12 cellular contexts compared by ENCODE assay signal in the genomic region with DNA sequence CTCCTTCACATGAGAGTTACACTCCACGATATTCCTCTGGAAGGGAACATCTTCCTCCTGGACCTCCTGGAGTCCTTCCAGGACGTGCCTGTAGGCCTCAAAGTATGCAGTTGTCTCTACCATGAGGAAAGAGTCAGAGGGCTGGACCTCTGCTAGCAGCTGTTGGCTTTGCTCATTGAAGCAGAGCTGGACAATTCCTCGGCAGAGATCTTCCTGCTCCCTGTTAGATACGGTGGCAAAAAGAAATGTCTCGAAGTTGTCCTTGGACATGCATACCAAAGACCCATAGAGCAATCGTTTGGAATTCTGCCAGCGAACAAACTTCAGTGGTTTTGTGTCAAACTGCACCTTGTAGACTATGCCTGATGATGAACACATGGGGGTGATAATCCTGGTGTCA. TPM values are rescaled to one million over a fixed set of nuclear protein-coding genes. Genes with fewer than 3 reads are reported as not detected.
DNase-seq lines count a peak whose midpoint lies in the region; ATAC-seq, FAIRE-seq and TF ChIP-seq lines count a peak whose summit lies in the region.
"Had no signal": no experiment of that assay in that cellular context is flagged by ENCODE, and none has a peak within 500 bp of the region (broad histone marks: within the 10 kb centered on the region; RNA-seq: fewer than 3 reads in every experiment).

No MANE protein-coding gene starts in this region.

- H3K79me2 ChIP-seq in Loucy (ENCODE audit: insufficient read depth, low read length) (peaks cover 61% of the 10 kb centered on the region), K562 (ENCODE audit: control insufficient read depth, insufficient read depth, low read length) (peaks cover 70% of the 10 kb centered on the region)

- H3K27me3 ChIP-seq in Loucy (ENCODE audit: insufficient read depth, low read length, poor library complexity, severe bottlenecking) (no peaks in the 10 kb centered on the region), K562 (ENCODE audit: control insufficient read depth in 2 of 2, insufficient read depth in 2 of 2, low read length in 2 of 2) (no peaks in the 10 kb centered on the region), stomach (no peaks in the 10 kb centered on the region)
- H3K27me3 ChIP-seq: BE2C had no signal

- peak overlapping the region; percentile 79 for H3K4me2 ChIP-seq in Loucy (ENCODE audit: low read depth, low read length, poor library complexity, severe bottlenecking)
- peak overlapping the region; percentile 43 for H3K4me2 ChIP-seq in K562 (ENCODE audit: insufficient read depth, low read length)
- H3K4me2 ChIP-seq: smooth muscle cell had no signal

- in situ Hi-C loops in K562 (cut with MboI), result no loop called here

- H2AFZ ChIP-seq in Loucy (ENCODE audit: low read length) (no peak overlapping the region), K562 (ENCODE audit: low read depth, low read length) (no peak overlapping the region)

- H3K9me3 Mint-ChIP-seq in activated T-cell treated with anti-CD3 and anti-CD28 coated beads, Interleukin-2, amount 50 U/mL, for 72 hours, result peaks cover 0 to 3% of the 10 kb centered on the region in 2 donors
- no peaks in the 10 kb centered on the region for H3K9me3 Mint-ChIP-seq in stimulated activated effector memory CD8-positive, alpha-beta T cell treated with anti-CD3 and anti-CD28 coated beads, Interleukin-12 subunit alpha, Interleukin-12 subunit beta, amount 100 ng/mL, for 72 hours

- H3K27ac Mint-ChIP-seq in activated T-cell treated with anti-CD3 and anti-CD28 coated beads, Interleukin-2, amount 50 U/mL, for 72 hours, result peak overlapping the region; percentile 67
- H3K27ac Mint-ChIP-seq in stimulated activated effector memory CD8-positive, alpha-beta T cell treated with anti-CD3 and anti-CD28 coated beads, Interleukin-12 subunit alpha, Interleukin-12 subunit beta, amount 100 ng/mL, for 72 hours, result peak overlapping the region; percentile 71

- WGBS in K562 (ENCODE audit: insufficient coverage, low coverage, missing lambda C conversion rate), result 66% methylated on average over 7 of the region's 7 CpGs
- WGBS in stomach, 5 donors, result 63 to 76% (median 75%) methylated on average over 7 of the region's 7 CpGs

- peak overlapping the region; percentile 16; the same call in 1 of the 3 replicates for H3K27ac ChIP-seq in K562 (ENCODE audit: extremely low read depth, low read depth, low read length)
- H3K27ac ChIP-seq in kidney (ENCODE audit: low read depth in 2 of 2, low read length in 2 of 2), result no peak overlapping the region
- H3K27ac ChIP-seq in stomach, result no peak overlapping the region

- no peak for TF ChIP-seq RAD21 in K562 (CRISPR knock-in tag; conservative IDR thresholded peaks at IDR 0.05 in 1 of 2, IDR thresholded peaks at IDR 0.05 in 1 of 2)

- H3K9me2 ChIP-seq in Loucy (replicated peaks; ENCODE audit: low read depth, low read length), result no peaks in the 10 kb centered on the region

- intact Hi-C loops in K562 (cut with micrococcal nuclease), result no loop called here
- intact Hi-C loops in kidney (cut with DNase I), result no loop called here
- intact Hi-C loops in stomach (cut with DNase I; ENCODE audit: low total_unique reads), result no loop called here

- H3K4me3 ChIP-seq in Loucy (ENCODE audit: low read length, poor library complexity, severe bottlenecking) (no peak overlapping the region), K562 (no peak overlapping the region), kidney (ENCODE audit: low read length in 2 of 2) (peak overlapping the region in 1 of 2 donors; percentile 13), stomach (peak overlapping the region in 2 of 4 donors; percentile 8 to 36)
- H3K4me3 ChIP-seq: smooth muscle cell had no signal

- H3K36me3 Mint-ChIP-seq in activated T-cell treated with anti-CD3 and anti-CD28 coated beads, Interleukin-2, amount 50 U/mL, for 72 hours (ENCODE audit: insufficient read depth in 2 of 2), result peaks cover 36 to 66% of the 10 kb centered on the region in 2 donors
- H3K36me3 Mint-ChIP-seq in stimulated activated effector memory CD8-positive, alpha-beta T cell treated with anti-CD3 and anti-CD28 coated beads, Interleukin-12 subunit alpha, Interleukin-12 subunit beta, amount 100 ng/mL, for 72 hours, result peaks cover 100% of the 10 kb centered on the region

- BruUV-seq in K562 (replicated peaks; lab: Mats Ljungman, UMichigan), result TSS peak; percentile 19

- no peak for DNase-seq in activated T-cell treated with anti-CD3 and anti-CD28 coated beads, Interleukin-2, amount 50 U/mL, for 72 hours
- DNase-seq in activated T-cell treated with anti-CD3 and anti-CD28 coated beads for 4 hours (no peak), K562 (ENCODE audit: extremely low read depth in 1 of 4, low spot score in 3 of 4) (no peak), kidney (no peak), stomach (no peak)
- DNase-seq in stimulated activated effector memory CD8-positive, alpha-beta T cell treated with anti-CD3 and anti-CD28 coated beads, Interleukin-12 subunit alpha, Interleukin-12 subunit beta, amount 100 ng/mL, for 72 hours (ENCODE audit: low spot score in 2 of 2), result no peak
- DNase-seq: BE2C, NCI-H2107, SIG-M5 had no signal

- peak in 1 of 2 donors; percentile 12 for ATAC-seq in activated T-cell treated with anti-CD3 and anti-CD28 coated beads, Interleukin-2, amount 50 U/mL, for 72 hours (replicated peaks in 1 of 2)
- peak; percentile 36 for ATAC-seq in K562
- no peak for ATAC-seq in stimulated activated effector memory CD8-positive, alpha-beta T cell treated with anti-CD3 and anti-CD28 coated beads, Interleukin-12 subunit alpha, Interleukin-12 subunit beta, amount 100 ng/mL, for 72 hours
- ATAC-seq in GM18520 (IDR thresholded peaks at IDR 0.05; ENCODE audit: unreplicated experiment), result no peak

- H3K9me1 ChIP-seq in K562 (ENCODE audit: control insufficient read depth, insufficient read depth, low read length), result peaks cover 4% of the 10 kb centered on the region

- POLR2A ChIA-PET in K562 (lab: Yijun Ruan, JAX), result interaction anchor here (0.7 to 1.2 kb wide), 2 partner anchors 17 to 299 kb away, joined by 3 to 4 read pairs; no protein-coding TSS in a partner anchor

- TF ChIP-seq POLR2A in K562 (conservative IDR thresholded peaks at IDR 0.05) (no peak), stomach (IDR thresholded peaks at IDR 0.05) (no peak)

- H3K27me3 Mint-ChIP-seq in activated T-cell treated with anti-CD3 and anti-CD28 coated beads, Interleukin-2, amount 50 U/mL, for 72 hours (ENCODE audit: low read depth), result no peaks in the 10 kb centered on the region

- no peaks in the 10 kb centered on the region for H3K9me3 ChIP-seq in Loucy (ENCODE audit: insufficient read depth, low read depth, low read length)
- H3K9me3 ChIP-seq in K562 (replicated peaks; ENCODE audit: control insufficient read depth, insufficient read depth, low read depth, low read length), result no peaks in the 10 kb centered on the region
- H3K9me3 ChIP-seq in kidney (ENCODE audit: control insufficient read depth in 1 of 2, low read length in 2 of 2), result no peaks in the 10 kb centered on the region
- no peaks in the 10 kb centered on the region for H3K9me3 ChIP-seq in stomach
- H3K9me3 ChIP-seq: BE2C had no signal

- H4K20me1 ChIP-seq in Loucy (ENCODE audit: insufficient read depth, low read length, poor library complexity, severe bottlenecking) (peaks cover 18% of the 10 kb centered on the region), K562 (replicated peaks; ENCODE audit: control insufficient read depth, insufficient read depth, low read length) (peaks cover 12% of the 10 kb centered on the region; the same call in 1 of the 2 replicates)

- peaks cover 15% of the 10 kb centered on the region for H3K4me1 ChIP-seq in Loucy (ENCODE audit: insufficient read depth, low read length, poor library complexity, severe bottlenecking)
- H3K4me1 ChIP-seq in K562 (replicated peaks in 1 of 2; ENCODE audit: control insufficient read depth in 2 of 2, insufficient read depth in 2 of 2, low read length in 2 of 2), result peaks cover 0 to 8% of the 10 kb centered on the region in 2 experiments; a peak in 2 of 5 replicates
- H3K4me1 ChIP-seq in kidney (ENCODE audit: control insufficient read depth in 1 of 2, insufficient read depth in 1 of 2, low read depth in 1 of 2, low read length in 2 of 2), result peaks cover 7 to 17% of the 10 kb centered on the region in 2 donors
- H3K4me1 ChIP-seq in stomach, result peaks cover 19 to 95% (median 53%) of the 10 kb centered on the region in 4 donors

- H3F3A ChIP-seq in Loucy (ENCODE audit: low read depth), result no peaks in the 10 kb centered on the region

- TF ChIP-seq EP300 in K562 (IDR thresholded peaks at IDR 0.05; ENCODE audit: low read length), result no peak
- no peak for TF ChIP-seq EP300 in stomach (IDR thresholded peaks at IDR 0.05)

- no peak overlapping the region for H3K9ac ChIP-seq in Loucy (ENCODE audit: low read depth, low read length, poor library complexity, severe bottlenecking)
- peak overlapping the region in 1 of 2 experiments; percentile 19; a peak in 2 of 4 replicates for H3K9ac ChIP-seq in K562 (ENCODE audit: insufficient read depth in 1 of 2, low read depth in 2 of 2, low read length in 2 of 2)
- H3K9ac ChIP-seq in kidney (ENCODE audit: low read length in 2 of 2), result no peak overlapping the region

- TF ChIP-seq CTCF in Loucy (conservative IDR thresholded peaks at IDR 0.05; ENCODE audit: low read length) (no peak), K562 (IDR thresholded peaks at IDR 0.05 in 2 of 3, conservative IDR thresholded peaks at IDR 0.05 in 1 of 3; ENCODE audit: insufficient read depth in 2 of 3, low read depth in 1 of 3, low read length in 3 of 3) (no peak), kidney (IDR thresholded peaks at IDR 0.05; ENCODE audit: borderline replicate concordance, extremely low read depth, insufficient read depth) (no peak), stomach (IDR thresholded peaks at IDR 0.05) (no peak)

- FAIRE-seq in K562 (lab: Jason Lieb, UNC) (no peak), kidney (lab: Jason Lieb, UNC) (no peak)

- H3K36me3 ChIP-seq in Loucy (ENCODE audit: insufficient read depth, low read length) (peaks cover 24% of the 10 kb centered on the region; the same call in 1 of the 2 replicates), K562 (ENCODE audit: control insufficient read depth, insufficient read depth, low read length) (peaks cover 73% of the 10 kb centered on the region), kidney (ENCODE audit: control insufficient read depth in 1 of 2, insufficient read depth in 2 of 2, low read length in 2 of 2) (peaks cover 29 to 30% of the 10 kb centered on the region in 2 donors), stomach (peaks cover 48 to 94% (median 74%) of the 10 kb centered on the region in 4 donors)

- CTCF ChIA-PET in K562 (lab: Yijun Ruan, JAX; ENCODE audit: low intra/inter-chr PET ratio), result no interaction called here

- H3K4me3 Mint-ChIP-seq in activated T-cell treated with anti-CD3 and anti-CD28 coated beads, Interleukin-2, amount 50 U/mL, for 72 hours, result peak overlapping the region; percentile 75 to 87
- peak overlapping the region; percentile 80 for H3K4me3 Mint-ChIP-seq in stimulated activated effector memory CD8-positive, alpha-beta T cell treated with anti-CD3 and anti-CD28 coated beads, Interleukin-12 subunit alpha, Interleukin-12 subunit beta, amount 100 ng/mL, for 72 hours

- H3K4me1 Mint-ChIP-seq in activated T-cell treated with anti-CD3 and anti-CD28 coated beads, Interleukin-2, amount 50 U/mL, for 72 hours (ENCODE audit: low read depth), result peaks cover 90% of the 10 kb centered on the region
- peaks cover 66% of the 10 kb centered on the region for H3K4me1 Mint-ChIP-seq in stimulated activated effector memory CD8-positive, alpha-beta T cell treated with anti-CD3 and anti-CD28 coated beads, Interleukin-12 subunit alpha, Interleukin-12 subunit beta, amount 100 ng/mL, for 72 hours

RNA-seq across cellular contexts. Expression of a gene that starts 7.7 kb away (rescaled TPM):
- 10 to 100 TPM; 37.8 to 48.8 TPM for total RNA-seq in activated T-cell treated with anti-CD3 and anti-CD28 coated beads, Interleukin-2, amount 50 U/mL, for 72 hours
- total RNA-seq in K562 (2011; cell fraction: chromatin; rRNA removed; ENCODE audit: low replicate concordance), result 34.0 and 34.5 TPM in 2 replicates
- 14.8 and 15.7 TPM in 2 replicates for total RNA-seq in K562 (2011; cell fraction: nucleolus; rRNA removed)
- total RNA-seq in K562 (2011; cell fraction: nucleoplasm; rRNA removed), result 12.4 and 17.1 TPM in 2 replicates
- total RNA-seq in K562 (2014; rRNA removed) (10.3 and 12.4 TPM in 2 replicates), K562 (2014; rRNA removed; fragmentation: Illumina TruSeq; extraction: Trizol) (11.9 and 13.5 TPM in 2 replicates), K562 (2015; rRNA removed; fragmentation: Illumina TruSeq; extraction: Trizol) (12.4 and 13.8 TPM in 2 replicates), K562 (2021) (11.9 and 13.4 TPM in 2 replicates), kidney (44.0 TPM), stomach (10 to 100 TPM in 4 of 5 donors, 1 to 10 TPM in 1; 5.2 to 29.6 (median 26.1) TPM)
- polyA plus RNA-seq in K562 (2011; rRNA removed) (2.5 and 3.8 TPM in 2 replicates), K562 (2014; fragmentation: Illumina TruSeq; extraction: Trizol) (10.4 and 11.6 TPM in 2 replicates), K562 (2014; fragmentation: Nextera tagmentation; extraction: Ambion mirVana) (1 to 10 TPM; 4.4 to 4.9 TPM), K562 (2014; rRNA removed) (7.2 and 7.6 TPM in 2 replicates), kidney (ENCODE audit: insufficient read depth, low read depth, low replicate concordance) (8.0 TPM), stomach (1 to 10 TPM; 5.8 to 8.4 (median 6.4) TPM)
- polyA plus RNA-seq in K562 (2011; cell fraction: cytosol; rRNA removed), result 3.5 and 4.1 TPM in 2 replicates
- 3.0 and 7.0 TPM in 2 replicates for polyA plus RNA-seq in K562 (2011; cell fraction: nucleus; rRNA removed)
- polyA plus RNA-seq in K562 (2012), result 6.0 and 6.5 TPM in 2 replicates
- 15.4 and 15.9 TPM in 2 replicates for polyA minus RNA-seq in K562 (2011; rRNA and poly(A)+ RNA removed)
- polyA minus RNA-seq in K562 (2011; cell fraction: cytosol; rRNA and poly(A)+ RNA removed), result 5.7 and 9.7 TPM in 2 replicates
- 9.0 and 12.0 TPM in 2 replicates for polyA minus RNA-seq in K562 (2011; cell fraction: nucleus; rRNA and poly(A)+ RNA removed)

RNA-seq across cellular contexts. Expression of a gene that starts 51.0 kb away (rescaled TPM):
- total RNA-seq in activated T-cell treated with anti-CD3 and anti-CD28 coated beads, Interleukin-2, amount 50 U/mL, for 72 hours, result 10 to 100 TPM; 49.6 to 49.8 TPM
- 54.3 and 76.9 TPM in 2 replicates for total RNA-seq in K562 (2011; cell fraction: chromatin; rRNA removed; ENCODE audit: low replicate concordance)
- 35.1 and 46.4 TPM in 2 replicates for total RNA-seq in K562 (2011; cell fraction: nucleolus; rRNA removed)
- 42.4 and 57.7 TPM in 2 replicates for total RNA-seq in K562 (2011; cell fraction: nucleoplasm; rRNA removed)
- total RNA-seq in K562 (2014; rRNA removed) (58.3 and 63.5 TPM in 2 replicates), K562 (2014; rRNA removed; fragmentation: Illumina TruSeq; extraction: Trizol) (55.6 and 61.1 TPM in 2 replicates), K562 (2015; rRNA removed; fragmentation: Illumina TruSeq; extraction: Trizol) (65.3 and 69.6 TPM in 2 replicates), K562 (2021) (50.9 and 57.0 TPM in 2 replicates), kidney (30.6 TPM), stomach (10 to 100 TPM; 11.7 to 38.2 (median 36.2) TPM)
- polyA plus RNA-seq in K562 (2011; rRNA removed) (32.0 and 33.6 TPM in 2 replicates), K562 (2014; fragmentation: Illumina TruSeq; extraction: Trizol) (77.0 and 79.3 TPM in 2 replicates), K562 (2014; fragmentation: Nextera tagmentation; extraction: Ambion mirVana) (10 to 100 TPM; 17.9 to 45.2 TPM), K562 (2014; rRNA removed) (57.1 and 63.2 TPM in 2 replicates), kidney (ENCODE audit: insufficient read depth, low read depth, low replicate concordance) (22.8 TPM), stomach (10 to 100 TPM; 21.0 to 21.5 (median 21.4) TPM)
- 43.5 and 94.1 TPM in 2 replicates for polyA plus RNA-seq in K562 (2011; cell fraction: cytosol; rRNA removed)
- polyA plus RNA-seq in K562 (2011; cell fraction: nucleus; rRNA removed), result 41.4 and 57.1 TPM in 2 replicates
- polyA plus RNA-seq in K562 (2012), result 38.4 and 44.4 TPM in 2 replicates
- 23.1 and 30.6 TPM in 2 replicates for polyA minus RNA-seq in K562 (2011; rRNA and poly(A)+ RNA removed)
- polyA minus RNA-seq in K562 (2011; cell fraction: cytosol; rRNA and poly(A)+ RNA removed), result 23.5 and 33.1 TPM in 2 replicates
- polyA minus RNA-seq in K562 (2011; cell fraction: nucleus; rRNA and poly(A)+ RNA removed), result 19.5 and 22.4 TPM in 2 replicates
